ENCODE assay signal across 26 cellular contexts in the genomic region with DNA sequence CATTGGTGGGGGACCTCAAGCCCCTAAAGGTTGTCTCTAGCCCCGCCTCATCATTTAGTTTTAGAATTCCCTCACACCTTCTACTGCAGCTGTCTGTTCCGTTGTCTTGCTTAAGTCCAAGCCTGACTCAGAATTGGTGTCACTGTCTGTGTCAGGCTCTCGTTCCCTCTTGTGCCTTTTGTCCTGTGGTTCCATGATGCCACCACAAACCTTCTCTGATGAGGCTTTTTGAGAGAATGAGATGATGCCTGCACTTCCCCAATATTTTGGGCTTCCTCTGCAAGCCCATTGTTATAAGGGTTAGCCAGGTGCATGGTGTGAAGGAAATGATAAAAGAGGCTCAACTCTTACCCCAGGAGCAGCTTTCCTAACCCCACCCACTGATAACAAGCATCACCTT. TPM values are rescaled to one million over a fixed set of nuclear protein-coding genes. Genes with fewer than 3 reads are reported as not detected.
A peak's percentile ranks its signal among the peaks of the same experiment; 100 is the strongest.
DNase-seq lines count a peak whose midpoint lies in the region; ATAC-seq and TF ChIP-seq lines count a peak whose summit lies in the region.
"Had no signal": no experiment of that assay in that cellular context is flagged by ENCODE, and none has a peak within 500 bp of the region (broad histone marks: within the 10 kb centered on the region; RNA-seq: fewer than 3 reads in every experiment).

No MANE protein-coding gene starts in this region.

- H3K4me2 ChIP-seq in GM23338: no peak overlapping the region
- H3K4me2 ChIP-seq in Karpas-422 (ENCODE audit: low read depth, low read length, poor library complexity, severe bottlenecking): no peak overlapping the region
- H3K4me2 ChIP-seq: BLaER1 had no signal

- H3K4me1 ChIP-seq in GM23338 (ENCODE audit: insufficient read depth) (peaks cover 9% of the 10 kb centered on the region), Karpas-422 (ENCODE audit: low read length) (peaks cover 15% of the 10 kb centered on the region)
- H3K4me1 ChIP-seq in naive thymus-derived CD4-positive, alpha-beta T cell (ENCODE audit: control insufficient read depth in 2 of 2, insufficient read depth in 2 of 2, low read length in 2 of 2): peaks cover 0 to 5% of the 10 kb centered on the region in 2 donors
- H3K4me1 ChIP-seq: BLaER1, gastroesophageal sphincter had no signal

- H3K27me3 ChIP-seq in GM23338 (ENCODE audit: insufficient read depth) (no peaks in the 10 kb centered on the region), Karpas-422 (ENCODE audit: low read length) (no peaks in the 10 kb centered on the region)
- no peaks in the 10 kb centered on the region for H3K27me3 ChIP-seq in naive thymus-derived CD4-positive, alpha-beta T cell (ENCODE audit: control insufficient read depth in 2 of 2, insufficient read depth in 2 of 2, low read length in 2 of 2)
- H3K27me3 ChIP-seq: BLaER1, gastroesophageal sphincter had no signal

- H3K4me3 Mint-ChIP-seq in GM23338: no peak overlapping the region
- no peak overlapping the region for H3K4me3 Mint-ChIP-seq in naive thymus-derived CD4-positive, alpha-beta T cell
- H3K4me3 Mint-ChIP-seq: activated naive CD8-positive, alpha-beta T cell; natural killer cell; T-helper 17 cell had no signal

- H3K4me3 ChIP-seq in GM23338: no peak overlapping the region
- H3K4me3 ChIP-seq in Karpas-422 (ENCODE audit: low read length): no peak overlapping the region
- no peak overlapping the region for H3K4me3 ChIP-seq in naive thymus-derived CD4-positive, alpha-beta T cell (ENCODE audit: low read length)
- H3K4me3 ChIP-seq: BLaER1, gastroesophageal sphincter, lung had no signal

- POLR2A ChIA-PET in naive thymus-derived CD4-positive, alpha-beta T cell (lab: Charles Lee): no interaction called here

- 0 out of 3 replicates have a peak, but pooled peaks cover 3% of the 10 kb centered on the region for H3K9me3 Mint-ChIP-seq in GM23338
- H3K9me3 Mint-ChIP-seq in naive thymus-derived CD4-positive, alpha-beta T cell: peaks cover 0 to 2% (median 0%) of the 10 kb centered on the region in 11 donors
- H3K9me3 Mint-ChIP-seq: natural killer cell had no signal

- no peak for ATAC-seq in GM23338
- peak; percentile 74 for ATAC-seq in naive thymus-derived CD4-positive, alpha-beta T cell
- ATAC-seq: activated CD4-positive, CD25-positive, alpha-beta regulatory T cell treated with anti-CD3 and anti-CD28 coated beads, Interleukin-2, amount 50 U/mL, for 24 hours; gastroesophageal sphincter; natural killer cell; stimulated activated naive CD8-positive, alpha-beta T cell treated with anti-CD3 and anti-CD28 coated beads, Interleukin-15, Interleukin-2, amounts not matched to agents 100 U/mL and 50 U/mL, for 24 hours; T-helper 17 cell had no signal

- intact Hi-C loops in naive thymus-derived CD4-positive, alpha-beta T cell (cut with micrococcal nuclease): no loop called here

- H3K27ac ChIP-seq in GM23338 (ENCODE audit: low read depth) (no peak overlapping the region), Karpas-422 (ENCODE audit: low read length) (no peak overlapping the region)
- no peak overlapping the region for H3K27ac ChIP-seq in naive thymus-derived CD4-positive, alpha-beta T cell (ENCODE audit: low read depth, low read length)
- H3K27ac ChIP-seq: BLaER1, gastroesophageal sphincter, RWPE1 had no signal

- H3K36me3 ChIP-seq in GM23338 (ENCODE audit: insufficient read depth) (no peaks in the 10 kb centered on the region), Karpas-422 (ENCODE audit: insufficient read depth, low read length) (no peaks in the 10 kb centered on the region)
- no peaks in the 10 kb centered on the region for H3K36me3 ChIP-seq in naive thymus-derived CD4-positive, alpha-beta T cell (ENCODE audit: control insufficient read depth in 2 of 3, insufficient read depth in 3 of 3, low read length in 3 of 3)
- H3K36me3 ChIP-seq: BLaER1, gastroesophageal sphincter had no signal

- H3K36me3 Mint-ChIP-seq in GM23338 (ENCODE audit: low read depth): no peaks in the 10 kb centered on the region
- H3K36me3 Mint-ChIP-seq in naive thymus-derived CD4-positive, alpha-beta T cell: no peaks in the 10 kb centered on the region
- H3K36me3 Mint-ChIP-seq: activated naive CD8-positive, alpha-beta T cell; natural killer cell had no signal

- peak overlapping the region; percentile 72; the same call in 1 of the 2 replicates for H2AFZ ChIP-seq in GM23338
- no peak overlapping the region for H2AFZ ChIP-seq in Karpas-422 (ENCODE audit: low read length)

- H3K27ac Mint-ChIP-seq in GM23338: no peak overlapping the region
- H3K27ac Mint-ChIP-seq in naive thymus-derived CD4-positive, alpha-beta T cell: no peak overlapping the region
- H3K27ac Mint-ChIP-seq: activated naive CD8-positive, alpha-beta T cell; natural killer cell; T-helper 17 cell had no signal

- no peaks in the 10 kb centered on the region for H3F3A ChIP-seq in GM23338 (replicated peaks; ENCODE audit: low read depth)

- H3K9ac ChIP-seq in Karpas-422 (ENCODE audit: low read length): no peak overlapping the region
- H3K9ac ChIP-seq: BLaER1 had no signal

- DNase-seq in GM23338 (ENCODE audit: low spot score): no peak
- peak; percentile 33 for DNase-seq in Karpas-422
- peak; percentile 46 for DNase-seq in SIG-M5 (lab: John Stamatoyannopoulos, UW)
- DNase-seq in naive thymus-derived CD4-positive, alpha-beta T cell: no peak
- no peak for DNase-seq in activated CD4-positive, alpha-beta T cell treated with anti-CD3 and anti-CD28 coated beads, Interleukin-2, amount 50 U/mL, for 48 hours
- DNase-seq in NCI-H345 (lab: John Stamatoyannopoulos, UW): no peak
- no peak for DNase-seq in stimulated activated CD8-positive, alpha-beta memory T cell treated with anti-CD3 and anti-CD28 coated beads, Interleukin-4, amount 100 ng/mL, for 48 hours
- DNase-seq in activated effector memory CD4-positive, alpha-beta T cell treated with Interleukin-2 at 50 U/mL for 16 hours: no peak
- DNase-seq: activated CD4-positive, alpha-beta T cell treated with anti-CD3 and anti-CD28 coated beads, Interleukin-2, amount 50 U/mL, for 4 hours; aorta; DMS153; effector CD4-positive, alpha-beta T cell; hypothalamus; KBM-7; MM.1S; natural killer cell; NCI-H1436 treated with DMSO at 0.1 percent for 48 hours; OCI-M1; stimulated activated naive CD8-positive, alpha-beta T cell treated with anti-CD3 and anti-CD28 coated beads, Interleukin-15, Interleukin-2, amounts not matched to agents 100 U/mL and 50 U/mL, for 24 hours; T-helper 17 cell had no signal

- no peaks in the 10 kb centered on the region for H3K79me2 ChIP-seq in GM23338 (replicated peaks; ENCODE audit: insufficient read depth)
- H3K79me2 ChIP-seq in Karpas-422 (ENCODE audit: low read length): no peaks in the 10 kb centered on the region

- no peaks in the 10 kb centered on the region for H4K20me1 ChIP-seq in GM23338 (replicated peaks; ENCODE audit: insufficient read depth)
- H4K20me1 ChIP-seq in Karpas-422 (ENCODE audit: insufficient read depth, low read depth, low read length): no peaks in the 10 kb centered on the region
- H4K20me1 ChIP-seq: BLaER1 had no signal

- CTCF ChIA-PET in naive thymus-derived CD4-positive, alpha-beta T cell (lab: Charles Lee): no interaction called here

- H3K4me1 Mint-ChIP-seq in GM23338: peaks cover 6% of the 10 kb centered on the region
- peaks cover 0 to 17% (median 0%) of the 10 kb centered on the region in 7 donors for H3K4me1 Mint-ChIP-seq in naive thymus-derived CD4-positive, alpha-beta T cell

- H3K27me3 Mint-ChIP-seq in GM23338 (ENCODE audit: insufficient read depth, low read depth, poor library complexity): no peaks in the 10 kb centered on the region
- peaks cover 0 to 5% (median 0%) of the 10 kb centered on the region in 5 donors for H3K27me3 Mint-ChIP-seq in naive thymus-derived CD4-positive, alpha-beta T cell
- H3K27me3 Mint-ChIP-seq: activated naive CD8-positive, alpha-beta T cell; T-helper 17 cell had no signal

- H3K9me2 ChIP-seq in GM23338 (ENCODE audit: insufficient read depth) (no peaks in the 10 kb centered on the region), Karpas-422 (replicated peaks; ENCODE audit: insufficient read depth, low read length) (no peaks in the 10 kb centered on the region)

- no peak for TF ChIP-seq CTCF in GM23338 (conservative IDR thresholded peaks at IDR 0.05; ENCODE audit: low read depth in 2 of 2)

- no peaks in the 10 kb centered on the region for H3K9me3 ChIP-seq in Karpas-422 (ENCODE audit: low read length)
- no peaks in the 10 kb centered on the region for H3K9me3 ChIP-seq in naive thymus-derived CD4-positive, alpha-beta T cell (ENCODE audit: control insufficient read depth in 2 of 3, low read length in 3 of 3)
- H3K9me3 ChIP-seq: BLaER1, gastroesophageal sphincter had no signal

TF ChIP-seq in GM23338, 12 proteins besides CTCF, POLR2A, EP300 and RAD21 (continues in another document):
- no peak for TF ChIP-seq JUNB (IDR thresholded peaks at IDR 0.05; ENCODE audit: unreplicated experiment)
- TF ChIP-seq REST (IDR thresholded peaks at IDR 0.05; ENCODE audit: unreplicated experiment): no peak
- TF ChIP-seq EZH2 (IDR thresholded peaks at IDR 0.05; ENCODE audit: low read depth, unreplicated experiment): no peak

RNA-seq across cellular contexts. Expression of gene AKIRIN2, which starts 8.1 kb away (rescaled TPM):
- total RNA-seq in GM23338 (2014; rRNA removed; shearing (Covaris generic)): 57.4 and 62.1 TPM in 2 replicates
- 89.9 and 98.1 TPM in 2 replicates for polyA plus RNA-seq in GM23338 (2016; fragmentation: Nextera tagmentation; extraction: Ambion mirVana)
- 47.0 and 50.1 TPM in 2 replicates for total RNA-seq in Karpas-422 (2014; rRNA removed; shearing (Covaris generic); ENCODE audit: low replicate concordance)
- total RNA-seq in naive thymus-derived CD4-positive, alpha-beta T cell: 100 to 1,000 TPM in 1 of 5 experiments, 10 to 100 TPM in 4; 36.0 to 197 (median 57.4) TPM
- polyA plus RNA-seq in naive thymus-derived CD4-positive, alpha-beta T cell: 10 to 100 TPM; 28.8 to 38.5 TPM

Comparison
In these comparisons a context has a peak if more than half of its experiments do, and no peak if none do; other contexts are left out.
1. DNase-seq: peak in Karpas-422 (single experiment) and SIG-M5 (single experiment); none in GM23338 (single experiment), naive thymus-derived CD4-positive, alpha-beta T cell (0 of 9), activated CD4-positive, alpha-beta T cell treated with anti-CD3 and anti-CD28 coated beads, Interleukin-2, amount 50 U/mL, for 48 hours (0 of 2), NCI-H345 (single experiment), stimulated activated CD8-positive, alpha-beta memory T cell treated with anti-CD3 and anti-CD28 coated beads, Interleukin-4, amount 100 ng/mL, for 48 hours (single experiment) and activated effector memory CD4-positive, alpha-beta T cell treated with Interleukin-2 at 50 U/mL for 16 hours (single experiment).